Comparison of ENCODE assay signal across 1 cellular context in genomic region chr14:60640859-60641721, GRCh38.
TF ChIP-seq lines count a peak whose summit lies in the region.

No MANE protein-coding gene starts in this region.

TF ChIP-seq in IMR-90, 13 proteins besides CTCF, POLR2A, EP300 and RAD21:
- no peak for TF ChIP-seq SMC3 (IDR thresholded peaks at IDR 0.05; ENCODE audit: low read depth, low read length)
- no peak for TF ChIP-seq RCOR1 (IDR thresholded peaks at IDR 0.05; ENCODE audit: insufficient replicate concordance, low read length)
- TF ChIP-seq BHLHE40 (IDR thresholded peaks at IDR 0.05; ENCODE audit: low read depth, low read length), result no peak
- TF ChIP-seq CEBPB (IDR thresholded peaks at IDR 0.05; ENCODE audit: low read depth, low read length), result no peak
- TF ChIP-seq MAZ (IDR thresholded peaks at IDR 0.05; ENCODE audit: borderline replicate concordance, low read depth, low read length), result no peak
- no peak for TF ChIP-seq FOS (IDR thresholded peaks at IDR 0.05; ENCODE audit: low read depth, low read length)
- TF ChIP-seq, protein P1, sequence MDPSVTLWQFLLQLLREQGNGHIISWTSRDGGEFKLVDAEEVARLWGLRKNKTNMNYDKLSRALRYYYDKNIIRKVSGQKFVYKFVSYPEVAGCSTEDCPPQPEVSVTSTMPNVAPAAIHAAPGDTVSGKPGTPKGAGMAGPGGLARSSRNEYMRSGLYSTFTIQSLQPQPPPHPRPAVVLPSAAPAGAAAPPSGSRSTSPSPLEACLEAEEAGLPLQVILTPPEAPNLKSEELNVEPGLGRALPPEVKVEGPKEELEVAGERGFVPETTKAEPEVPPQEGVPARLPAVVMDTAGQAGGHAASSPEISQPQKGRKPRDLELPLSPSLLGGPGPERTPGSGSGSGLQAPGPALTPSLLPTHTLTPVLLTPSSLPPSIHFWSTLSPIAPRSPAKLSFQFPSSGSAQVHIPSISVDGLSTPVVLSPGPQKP (IDR thresholded peaks at IDR 0.05; ENCODE audit: borderline replicate concordance, low read depth, low read length), result no peak
- no peak for TF ChIP-seq MAFK (IDR thresholded peaks at IDR 0.05; ENCODE audit: low read depth, low read length)
- no peak for TF ChIP-seq USF2 (IDR thresholded peaks at IDR 0.05; ENCODE audit: low read depth, low read length)
- no peak for TF ChIP-seq RFX5 (IDR thresholded peaks at IDR 0.05; ENCODE audit: low read depth, low read length)
- TF ChIP-seq NFE2L2 (IDR thresholded peaks at IDR 0.05; ENCODE audit: low read depth, low read length), result no peak
